ENCODE assay signal across 1 cellular context in genomic region chr16:89410322-89410721, GRCh38.
TF ChIP-seq lines count a peak whose summit lies in the region.

No MANE protein-coding gene starts in this region.

TF ChIP-seq in SK-N-SH, 30 proteins besides CTCF, POLR2A, EP300 and RAD21 (continued from another document):
- TF ChIP-seq TCF12 (IDR thresholded peaks at IDR 0.05): no peak
